ENCODE assay signal across 13 cellular contexts in genomic region chr7:128164061-128164954, GRCh38.
DNase-seq lines count a peak whose midpoint lies in the region; ATAC-seq, FAIRE-seq and TF ChIP-seq lines count a peak whose summit lies in the region.
"Had no signal": no experiment of that assay in that cellular context is flagged by ENCODE, and none has a peak within 500 bp of the region (broad histone marks: within the 10 kb centered on the region; RNA-seq: fewer than 3 reads in every experiment).

No MANE protein-coding gene starts in this region.

- no peaks in the 10 kb centered on the region for H3K9me3 Mint-ChIP-seq in activated naive CD8-positive, alpha-beta T cell treated with anti-CD3 and anti-CD28 coated beads for 36 hours
- peaks cover 17% of the 10 kb centered on the region for H3K9me3 Mint-ChIP-seq in glutamatergic neuron (ENCODE audit: unreplicated experiment)
- no peaks in the 10 kb centered on the region for H3K9me3 Mint-ChIP-seq in T-helper 2 cell treated with Interferon-gamma antibody and Interleukin-4, amounts not matched to agents 5 μg/mL and 100 μg/mL, for 36 hours

- peak overlapping the region; percentile 54 for H3K4me2 ChIP-seq in A549

- no peak overlapping the region for H3K4me3 Mint-ChIP-seq in activated naive CD8-positive, alpha-beta T cell treated with anti-CD3 and anti-CD28 coated beads for 36 hours
- no peak overlapping the region for H3K4me3 Mint-ChIP-seq in glutamatergic neuron (ENCODE audit: unreplicated experiment)
- H3K4me3 Mint-ChIP-seq in T-helper 2 cell treated with Interferon-gamma antibody and Interleukin-4, amounts not matched to agents 5 μg/mL and 100 μg/mL, for 36 hours = no peak overlapping the region

- POLR2A ChIA-PET in A549 (lab: Yijun Ruan, JAX) = interaction anchor here (1.0 kb wide), 1 partner anchor 29 kb away, joined by 3 read pairs; no protein-coding TSS in a partner anchor

- no peak for TF ChIP-seq POLR2A in A549 (IDR thresholded peaks at IDR 0.05; ENCODE audit: low read length)

- WGBS in A549 (ENCODE audit: missing lambda C conversion rate) = 50% methylated on average over 5 of the region's 6 CpGs

- no peak for TF ChIP-seq CTCF in A549 (IDR thresholded peaks at IDR 0.05)
- no peak for TF ChIP-seq CTCF in glutamatergic neuron (IDR thresholded peaks at IDR 0.05; ENCODE audit: partially characterized antibody, unreplicated experiment)

- no peaks in the 10 kb centered on the region for H3K9me3 ChIP-seq in A549
- H3K9me3 ChIP-seq: right lobe of liver had no signal

- no peak for TF ChIP-seq RAD21 in A549 (conservative IDR thresholded peaks at IDR 0.05 in 1 of 2, IDR thresholded peaks at IDR 0.05 in 1 of 2)

- H3K27me3 Mint-ChIP-seq in activated naive CD8-positive, alpha-beta T cell treated with anti-CD3 and anti-CD28 coated beads for 36 hours = peaks cover 72% of the 10 kb centered on the region
- peaks cover 21% of the 10 kb centered on the region for H3K27me3 Mint-ChIP-seq in glutamatergic neuron (ENCODE audit: unreplicated experiment)
- H3K27me3 Mint-ChIP-seq in T-helper 2 cell treated with Interferon-gamma antibody and Interleukin-4, amounts not matched to agents 5 μg/mL and 100 μg/mL, for 36 hours (ENCODE audit: low read depth) = peaks cover 60% of the 10 kb centered on the region

- H3K4me1 ChIP-seq in A549 = peaks cover 25% of the 10 kb centered on the region

- H3K27ac Mint-ChIP-seq in activated naive CD8-positive, alpha-beta T cell treated with anti-CD3 and anti-CD28 coated beads for 36 hours = no peak overlapping the region
- no peak overlapping the region for H3K27ac Mint-ChIP-seq in glutamatergic neuron (ENCODE audit: unreplicated experiment)
- H3K27ac Mint-ChIP-seq in T-helper 2 cell treated with Interferon-gamma antibody and Interleukin-4, amounts not matched to agents 5 μg/mL and 100 μg/mL, for 36 hours = no peak overlapping the region

- H3K4me3 ChIP-seq in A549 = no peak overlapping the region
- H3K4me3 ChIP-seq: right lobe of liver had no signal

- H3K27ac ChIP-seq in A549 = peak overlapping the region in 1 of 2 experiments; percentile 61; a peak in 3 of 6 replicates
- H3K27ac ChIP-seq: right lobe of liver had no signal

- peaks cover 12% of the 10 kb centered on the region for H3K4me1 Mint-ChIP-seq in activated naive CD8-positive, alpha-beta T cell treated with anti-CD3 and anti-CD28 coated beads for 36 hours
- peaks cover 12% of the 10 kb centered on the region for H3K4me1 Mint-ChIP-seq in glutamatergic neuron (ENCODE audit: low read depth, unreplicated experiment)
- peaks cover 4% of the 10 kb centered on the region for H3K4me1 Mint-ChIP-seq in T-helper 2 cell treated with Interferon-gamma antibody and Interleukin-4, amounts not matched to agents 5 μg/mL and 100 μg/mL, for 36 hours (ENCODE audit: low read depth)

- DNase-seq in A549 (ENCODE audit: low read depth in 1 of 2, low spot score in 1 of 2) (peak; percentile 52 to 57), H4 (ENCODE audit: low spot score) (peak; percentile 87), iPS-NIHi11 (ENCODE audit: low spot score) (peak; percentile 57), cortex of kidney (lab: John Stamatoyannopoulos, UW) (no peak), glutamatergic neuron (no peak), frontal cortex (ENCODE audit: low spot score in 2 of 2) (no peak)
- peak; percentile 6 for DNase-seq in activated naive CD8-positive, alpha-beta T cell treated with anti-CD3 and anti-CD28 coated beads for 36 hours
- no peak for DNase-seq in T-helper 2 cell treated with Interferon-gamma antibody and Interleukin-4, amounts not matched to agents 5 μg/mL and 100 μg/mL, for 36 hours (ENCODE audit: low spot score)
- DNase-seq: aorta; COR-L47; NCI-H2171 treated with DMSO at 0.1 percent for 48 hours; stimulated activated naive CD4-positive, alpha-beta T cell had no signal

- FAIRE-seq in A549 (lab: Jason Lieb, UNC) (no peak), frontal cortex (lab: Jason Lieb, UNC) (no peak)

- CTCF ChIA-PET in A549 (lab: Yijun Ruan, JAX) = interaction anchor here (0.9 to 2.6 kb wide), 5 partner anchors 10 to 62 kb away, joined by 3 to 16 read pairs (median 3); no protein-coding TSS in a partner anchor

- TF ChIP-seq EP300 in A549 (IDR thresholded peaks at IDR 0.05) = no peak

- ATAC-seq in A549 = peak; percentile 66 to 68
- ATAC-seq: right lobe of liver had no signal

- H3K36me3 Mint-ChIP-seq in activated naive CD8-positive, alpha-beta T cell treated with anti-CD3 and anti-CD28 coated beads for 36 hours = no peaks in the 10 kb centered on the region
- H3K36me3 Mint-ChIP-seq in glutamatergic neuron (ENCODE audit: unreplicated experiment) = no peaks in the 10 kb centered on the region
- no peaks in the 10 kb centered on the region for H3K36me3 Mint-ChIP-seq in T-helper 2 cell treated with Interferon-gamma antibody and Interleukin-4, amounts not matched to agents 5 μg/mL and 100 μg/mL, for 36 hours (ENCODE audit: low read depth)

TF ChIP-seq in A549, 52 proteins besides CTCF, POLR2A, EP300 and RAD21:
- TF ChIP-seq FOSL2 (IDR thresholded peaks at IDR 0.05) (0 out of 2 replicates have a peak, but pooled peaks have one; percentile 25), FOSL2 (CRISPR knock-in tag; IDR thresholded peaks at IDR 0.05) (peak; percentile 34; the same call in 1 of the 2 replicates), HOXB5 (CRISPR knock-in tag; IDR thresholded peaks at IDR 0.05) (no peak)

Comparison
In these comparisons a context has a peak if more than half of its experiments do, and no peak if none do; other contexts are left out.
1. DNase-seq: peak in A549 (2 of 2), H4 (single experiment), activated naive CD8-positive, alpha-beta T cell treated with anti-CD3 and anti-CD28 coated beads for 36 hours (single experiment) and iPS-NIHi11 (single experiment); none in cortex of kidney (single experiment), glutamatergic neuron (single experiment), frontal cortex (0 of 2) and T-helper 2 cell treated with Interferon-gamma antibody and Interleukin-4, amounts not matched to agents 5 μg/mL and 100 μg/mL, for 36 hours (single experiment).